Comparison of ENCODE assay signal across 12 cellular contexts in genomic region chr5:103829585-103829984, GRCh38.
A peak's percentile ranks its signal among the peaks of the same experiment; 100 is the strongest.
DNase-seq lines count a peak whose midpoint lies in the region; ATAC-seq, FAIRE-seq and TF ChIP-seq lines count a peak whose summit lies in the region.
"Had no signal": no experiment of that assay in that cellular context is flagged by ENCODE, and none has a peak within 500 bp of the region (broad histone marks: within the 10 kb centered on the region; RNA-seq: fewer than 3 reads in every experiment).

No MANE protein-coding gene starts in this region.

- H3K4me3 Mint-ChIP-seq in mesothelial cell of epicardium, result no peak overlapping the region
- H3K4me3 Mint-ChIP-seq: naive thymus-derived CD8-positive, alpha-beta T cell had no signal

- H3K4me1 ChIP-seq in pancreas, result no peaks in the 10 kb centered on the region

- intact Hi-C loops in pancreas (cut with DNase I), result no loop called here

- H3K4me1 Mint-ChIP-seq in mesothelial cell of epicardium, result no peaks in the 10 kb centered on the region
- H3K4me1 Mint-ChIP-seq: naive thymus-derived CD8-positive, alpha-beta T cell had no signal

- peak; percentile 41 for DNase-seq in ELR (ENCODE audit: low read depth)
- DNase-seq in amniotic epithelial cell (ENCODE audit: low read depth), result peak; percentile 10
- no peak for DNase-seq in mesothelial cell of epicardium (ENCODE audit: low spot score in 2 of 2, unreplicated experiment in 2 of 2)
- no peak for DNase-seq in activated CD4-positive, alpha-beta T cell treated with anti-CD3 and anti-CD28 coated beads for 4 hours
- DNase-seq in pancreas, result no peak
- DNase-seq: naive thymus-derived CD8-positive, alpha-beta T cell; NCI-H510A treated with DMSO at 0.1 percent for 48 hours; T1000 had no signal

- H3K27ac ChIP-seq in pancreas, result no peak overlapping the region

- peak; percentile 35 for TF ChIP-seq RAD21 in Ishikawa (IDR thresholded peaks at IDR 0.05; ENCODE audit: low read depth)

- ATAC-seq in pancreas (no peak), GM18519 (IDR thresholded peaks at IDR 0.05; ENCODE audit: low FRiP score, unreplicated experiment) (no peak), HG02870 (IDR thresholded peaks at IDR 0.05; ENCODE audit: unreplicated experiment) (no peak)
- ATAC-seq: naive thymus-derived CD8-positive, alpha-beta T cell had no signal

- no peaks in the 10 kb centered on the region for H3K9me3 ChIP-seq in pancreas

- no peak overlapping the region for H3K4me3 ChIP-seq in pancreas

- no peaks in the 10 kb centered on the region for H3K36me3 Mint-ChIP-seq in mesothelial cell of epicardium

- no peaks in the 10 kb centered on the region for H3K27me3 Mint-ChIP-seq in mesothelial cell of epicardium (ENCODE audit: low read depth)
- H3K27me3 Mint-ChIP-seq: naive thymus-derived CD8-positive, alpha-beta T cell had no signal

- WGBS in pancreas, 2 donors, result 56 to 62% methylated on average over 7 of the region's 7 CpGs

- no peak for FAIRE-seq in pancreas (lab: Jason Lieb, UNC)

- H3K27me3 ChIP-seq in pancreas, result no peaks in the 10 kb centered on the region

- peaks cover 19% of the 10 kb centered on the region for H3K9me3 Mint-ChIP-seq in mesothelial cell of epicardium
- H3K9me3 Mint-ChIP-seq: activated T-helper 2 cell treated with anti-CD3 and anti-CD28 coated beads, Interferon-gamma antibody, Interleukin-2, Interleukin-4, amounts not matched to agents 10 μg/mL and 5 μg/mL and 100 μg/mL, durations not matched to agents 14 hours and 24 hours and 36 hours had no signal

- no peak for TF ChIP-seq EP300 in Ishikawa (IDR thresholded peaks at IDR 0.05; ENCODE audit: borderline replicate concordance)

- no peaks in the 10 kb centered on the region for H3K36me3 ChIP-seq in pancreas

- TF ChIP-seq CTCF in mesothelial cell of epicardium (IDR thresholded peaks at IDR 0.05; ENCODE audit: unreplicated experiment) (peak; percentile 48), pancreas (IDR thresholded peaks at IDR 0.05) (no peak)

- H3K27ac Mint-ChIP-seq in mesothelial cell of epicardium, result no peak overlapping the region
- H3K27ac Mint-ChIP-seq: activated T-helper 2 cell treated with anti-CD3 and anti-CD28 coated beads, Interferon-gamma antibody, Interleukin-2, Interleukin-4, amounts not matched to agents 10 μg/mL and 5 μg/mL and 100 μg/mL, durations not matched to agents 14 hours and 24 hours and 36 hours; naive thymus-derived CD8-positive, alpha-beta T cell had no signal

TF ChIP-seq in Ishikawa, 13 proteins besides CTCF, POLR2A, EP300 and RAD21:
- no peak for TF ChIP-seq EGR1 (IDR thresholded peaks at IDR 0.05)
- no peak for TF ChIP-seq CREB1 (IDR thresholded peaks at IDR 0.05; ENCODE audit: low read depth)
- no peak for TF ChIP-seq TAF1 (IDR thresholded peaks at IDR 0.05; ENCODE audit: low read depth)
- no peak for TF ChIP-seq TEAD4 (IDR thresholded peaks at IDR 0.05)
- TF ChIP-seq REST (IDR thresholded peaks at IDR 0.05; ENCODE audit: low read depth), result no peak
- no peak for TF ChIP-seq NFIC (IDR thresholded peaks at IDR 0.05)
- TF ChIP-seq TCF12 (IDR thresholded peaks at IDR 0.05; ENCODE audit: low read depth), result no peak
- no peak for TF ChIP-seq YY1 (IDR thresholded peaks at IDR 0.05; ENCODE audit: low read depth)
- TF ChIP-seq FOXM1 (IDR thresholded peaks at IDR 0.05; ENCODE audit: borderline replicate concordance, low read depth), result no peak
- TF ChIP-seq MAX (IDR thresholded peaks at IDR 0.05), result no peak
- TF ChIP-seq USF1 (IDR thresholded peaks at IDR 0.05), result no peak
- TF ChIP-seq ZBTB7A (IDR thresholded peaks at IDR 0.05; ENCODE audit: low read depth), result no peak
- TF ChIP-seq CEBPB (IDR thresholded peaks at IDR 0.05), result no peak

Comparison
In these comparisons a context has a peak if more than half of its experiments do, and no peak if none do; other contexts are left out.
1. DNase-seq: peak in ELR (single experiment) and amniotic epithelial cell (single experiment); none in mesothelial cell of epicardium (0 of 2), activated CD4-positive, alpha-beta T cell treated with anti-CD3 and anti-CD28 coated beads for 4 hours (0 of 2) and pancreas (0 of 6).